In the genomic region with DNA sequence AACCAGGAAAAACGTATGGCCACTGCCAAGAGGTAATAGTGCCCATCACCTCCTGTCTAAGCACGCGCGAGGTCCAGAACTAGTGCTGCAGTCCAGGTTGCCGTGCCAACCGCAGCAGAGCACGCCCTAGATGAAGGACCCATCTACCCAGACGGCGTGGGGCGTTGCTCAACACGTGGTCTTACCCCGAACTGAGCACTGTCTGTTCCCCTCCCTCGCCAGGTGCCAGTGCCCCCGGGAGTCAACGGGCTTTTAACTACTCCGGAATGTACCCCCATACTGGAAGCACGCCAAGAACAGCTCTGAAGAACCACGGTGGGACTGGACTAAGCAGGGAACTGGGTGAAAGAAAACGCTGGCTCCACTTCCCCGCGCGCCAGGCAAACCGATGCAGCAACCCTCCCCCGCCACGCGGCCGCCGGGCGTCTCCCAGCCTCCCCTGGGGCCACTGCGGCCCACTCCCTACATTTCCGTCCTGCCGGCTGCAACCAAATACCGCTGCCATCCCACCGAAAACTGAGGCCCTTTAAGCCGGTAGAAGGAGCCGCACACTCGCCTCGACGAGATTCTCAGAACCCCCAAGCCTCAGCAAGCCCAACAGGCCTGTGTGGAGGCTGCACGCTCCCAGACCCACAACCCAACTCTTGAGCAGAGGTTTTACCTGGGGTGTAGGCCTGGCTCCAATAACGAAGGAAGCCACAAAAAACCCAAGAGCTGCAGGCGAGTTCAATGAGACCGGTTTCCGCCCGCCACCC, we compare ENCODE assay signal across 8 cellular contexts. TPM values are rescaled to one million over a fixed set of nuclear protein-coding genes. Genes with fewer than 3 reads are reported as not detected.
DNase-seq lines count a peak whose midpoint lies in the region; ATAC-seq and TF ChIP-seq lines count a peak whose summit lies in the region.

HSPA8 (minus strand) TSS at position 734 of the 755 bp plus-strand sequence. CDS start 812 bp downstream, outside the sequence.

- H3K36me3 Mint-ChIP-seq in activated naive CD8-positive, alpha-beta T cell treated with anti-CD3 and anti-CD28 coated beads for 36 hours = peaks cover 69% of the 10 kb centered on the region

- 0% methylated on average over 1 to 30 of the region's 45 CpGs for WGBS in transverse colon (ENCODE audit: low coverage in 1 of 2), 2 donors

- peaks cover 65% of the 10 kb centered on the region for H3K4me1 Mint-ChIP-seq in activated naive CD8-positive, alpha-beta T cell treated with anti-CD3 and anti-CD28 coated beads for 36 hours

- no peaks in the 10 kb centered on the region for H3K27me3 ChIP-seq in HL-60 (ENCODE audit: insufficient read depth, poor library complexity, severe bottlenecking)
- H3K27me3 ChIP-seq in transverse colon = no peaks in the 10 kb centered on the region

- peak within 1 kb of the TSS; percentile 100 for H3K27ac Mint-ChIP-seq in activated naive CD8-positive, alpha-beta T cell treated with anti-CD3 and anti-CD28 coated beads for 36 hours

- H3K9me3 Mint-ChIP-seq in activated naive CD8-positive, alpha-beta T cell treated with anti-CD3 and anti-CD28 coated beads for 36 hours = no peaks in the 10 kb centered on the region

- peaks cover 26 to 62% (median 42%) of the 10 kb centered on the region in 4 donors for H3K4me1 ChIP-seq in transverse colon

- in situ Hi-C loops in transverse colon (cut with MboI; ENCODE audit: low pct_ligation_motif_present in 1 of 4, low pct_unique_long_range_greater_than_20kb in 1 of 4, low sequenced_read_pairs in 3 of 4) = no loop called here

- H3K27me3 Mint-ChIP-seq in activated naive CD8-positive, alpha-beta T cell treated with anti-CD3 and anti-CD28 coated beads for 36 hours = peaks cover 36% of the 10 kb centered on the region

- intact Hi-C loops in Right ventricle myocardium superior (cut with DNase I) (no loop called here), transverse colon (cut with DNase I; ENCODE audit: low total_unique reads) (no loop called here)

- H3K4me3 Mint-ChIP-seq in activated naive CD8-positive, alpha-beta T cell treated with anti-CD3 and anti-CD28 coated beads for 36 hours = peak within 1 kb of the TSS; percentile 97

- peak; percentile 98 for TF ChIP-seq POLR2A in transverse colon (IDR thresholded peaks at IDR 0.05)

- peak; percentile 27 for ATAC-seq in SK-N-SH treated with all-trans-retinoic acid at 6 μM for 48 hours
- peak; percentile 21 for ATAC-seq in Right ventricle myocardium superior (ENCODE audit: poor library complexity)

- DNase-seq in NCI-H82 (lab: John Stamatoyannopoulos, UW) (peak; percentile 61), NCI-H82 treated with DMSO at 0.1 percent for 48 hours (lab: John Stamatoyannopoulos, UW; ENCODE audit: unreplicated experiment) (no peak), HL-60 (ENCODE audit: low read depth in 1 of 2, low spot score in 1 of 2) (peak; percentile 56 to 95), Right ventricle myocardium superior (peak; percentile 82), pons (ENCODE audit: low spot score) (peak; percentile 76), transverse colon (peak; percentile 75)
- peak; percentile 73 for DNase-seq in activated naive CD8-positive, alpha-beta T cell treated with anti-CD3 and anti-CD28 coated beads for 36 hours

- H3K9me3 ChIP-seq in transverse colon = no peaks in the 10 kb centered on the region

- H3K4me3 ChIP-seq in HL-60 (replicated peaks; ENCODE audit: insufficient read depth, low read length) (peak within 1 kb of the TSS; percentile 63), transverse colon (peak within 1 kb of the TSS; percentile 73 to 91 (median 82))

- no peak for TF ChIP-seq CTCF in HL-60 (IDR thresholded peaks at IDR 0.05; ENCODE audit: insufficient read depth, low read length)
- no peak for TF ChIP-seq CTCF in transverse colon (IDR thresholded peaks at IDR 0.05)

- H3K36me3 ChIP-seq in transverse colon = peaks cover 1 to 40% (median 21%) of the 10 kb centered on the region in 4 donors

- H3K27ac ChIP-seq in HL-60 (replicated peaks) (peak within 1 kb of the TSS; percentile 100), transverse colon (peak within 1 kb of the TSS; percentile 95 to 100 (median 100))

- no peak for TF ChIP-seq EP300 in transverse colon (IDR thresholded peaks at IDR 0.05; ENCODE audit: low read depth)

TF ChIP-seq in SK-N-SH treated with all-trans-retinoic acid at 6 μM for 48 hours, 23 proteins besides CTCF, POLR2A, EP300 and RAD21:
- TF ChIP-seq CSRNP3 (CRISPR knock-in tag; IDR thresholded peaks at IDR 0.05) = 0 out of 2 replicates have a peak, but pooled peaks have one; percentile 15
- no peak for TF ChIP-seq ZNF70 (CRISPR knock-in tag; IDR thresholded peaks at IDR 0.05)
- TF ChIP-seq TCF4 (CRISPR knock-in tag; IDR thresholded peaks at IDR 0.05; ENCODE audit: borderline replicate concordance) = no peak

RNA-seq across cellular contexts. Expression of gene HSPA8, which starts in this region (rescaled TPM):
- total RNA-seq in activated naive CD8-positive, alpha-beta T cell treated with anti-CD3 and anti-CD28 coated beads for 36 hours = 1,000 to 10,000 TPM; 3,149 to 3,177 TPM
- total RNA-seq in Right ventricle myocardium superior (1,336 TPM), transverse colon (100 to 1,000 TPM; 183 to 783 (median 651) TPM)
